Comparison of ENCODE assay signal across 8 cellular contexts in the genomic region with DNA sequence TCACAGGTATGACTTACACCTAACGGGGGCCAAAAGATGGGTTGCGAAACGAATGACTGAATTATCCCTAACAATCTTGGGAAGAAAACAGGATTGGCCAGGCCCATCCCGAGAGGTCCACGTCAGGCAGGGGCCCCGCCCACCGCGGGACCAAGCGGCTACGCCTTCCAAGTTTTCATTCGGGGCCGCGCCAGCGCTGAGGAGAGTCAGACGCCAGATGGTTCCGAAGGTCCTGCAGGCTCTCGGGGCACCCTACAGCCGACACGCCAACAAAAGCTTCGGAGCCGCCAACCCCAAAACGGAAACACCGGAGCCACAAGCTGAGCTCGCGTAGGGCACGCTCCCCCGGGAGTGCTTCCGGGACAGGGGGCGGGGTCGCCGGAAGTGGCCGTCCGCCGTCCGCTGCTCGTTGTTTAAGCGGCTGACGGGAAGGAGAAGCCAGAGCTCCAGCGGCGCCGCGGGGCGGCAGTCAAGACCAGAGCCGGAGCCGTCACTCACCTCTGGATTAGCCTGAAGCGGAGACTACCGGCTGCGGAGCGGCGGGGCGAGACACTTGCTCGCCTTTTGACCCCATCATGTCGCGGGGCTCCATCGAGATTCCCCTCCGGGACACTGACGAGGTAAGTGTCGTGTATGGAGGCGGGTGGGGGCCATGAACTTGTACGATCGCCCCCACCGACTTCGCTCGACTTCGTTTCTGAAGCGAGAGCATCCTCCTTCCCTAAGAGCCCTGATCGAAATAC. TPM values are rescaled to one million over a fixed set of nuclear protein-coding genes. Genes with fewer than 3 reads are reported as not detected.
DNase-seq lines count a peak whose midpoint lies in the region; FAIRE-seq and TF ChIP-seq lines count a peak whose summit lies in the region.

TSS of gene CTR9 (plus strand) at position 409 of the 743 bp plus-strand sequence. CDS start at position 576, 167 bp downstream.

- peak within 1 kb of the TSS; percentile 93 for H3K4me3 Mint-ChIP-seq in activated naive CD4-positive, alpha-beta T cell treated with anti-CD3 and anti-CD28 coated beads for 36 hours

- H3K36me3 ChIP-seq in GM06990 (ENCODE audit: control insufficient read depth, insufficient read depth, low read length) (peaks cover 2% of the 10 kb centered on the region; the same call in 1 of the 2 replicates), neutrophil (peaks cover 11% of the 10 kb centered on the region)

- peaks cover 14% of the 10 kb centered on the region for H3K4me1 Mint-ChIP-seq in activated naive CD4-positive, alpha-beta T cell treated with anti-CD3 and anti-CD28 coated beads for 36 hours (ENCODE audit: low read depth)

- no peaks in the 10 kb centered on the region for H3K27me3 ChIP-seq in GM06990 (replicated peaks; ENCODE audit: control insufficient read depth, insufficient read depth, low read length)
- no peaks in the 10 kb centered on the region for H3K27me3 ChIP-seq in neutrophil

- no peaks in the 10 kb centered on the region for H3K9me3 ChIP-seq in neutrophil

- intact Hi-C loops in activated naive CD4-positive, alpha-beta T cell treated with anti-CD3 and anti-CD28 coated beads for 36 hours (cut with micrococcal nuclease): loop anchor here (1.0 kb wide), 5 partner anchors 9 to 295 kb away; partner anchors contain the start of genes EIF4G2, RNF141 and ZBED5

- H3K27ac ChIP-seq in neutrophil: peak within 1 kb of the TSS; percentile 79

- peak within 1 kb of the TSS; percentile 78 for H3K4me3 ChIP-seq in GM06990 (replicated peaks; ENCODE audit: low read depth, low read length)
- H3K4me3 ChIP-seq in HFF-Myc (replicated peaks; ENCODE audit: low read depth, low read length): peak within 1 kb of the TSS; percentile 63
- H3K4me3 ChIP-seq in neutrophil (ENCODE audit: low read depth in 1 of 2, low read length in 1 of 2): peak within 1 kb of the TSS; percentile 84 to 85

- CTCF ChIA-PET in activated naive CD4-positive, alpha-beta T cell treated with anti-CD3 and anti-CD28 coated beads for 36 hours (lab: Charles Lee): interaction anchor here (0.5 to 1.1 kb wide), 4 partner anchors 18 to 177 kb away, joined by 3 to 4 read pairs (median 3); no protein-coding TSS in a partner anchor

- peaks cover 12% of the 10 kb centered on the region for H3K36me3 Mint-ChIP-seq in activated naive CD4-positive, alpha-beta T cell treated with anti-CD3 and anti-CD28 coated beads for 36 hours (ENCODE audit: low read depth)

- no peak for FAIRE-seq in frontal cortex (lab: Jason Lieb, UNC)

- DNase-seq in GM06990 (ENCODE audit: extremely low read depth, insufficient read length) (peak; percentile 97), HFF-Myc (ENCODE audit: extremely low read depth, low read depth) (peak; percentile 78), NAMALWA (ENCODE audit: low spot score) (peak; percentile 95), SK-N-DZ (ENCODE audit: low spot score) (peak; percentile 96), frontal cortex (ENCODE audit: low spot score in 2 of 2) (peak; percentile 66 to 81), superior temporal gyrus (ENCODE audit: extremely low spot score) (peak; percentile 93)
- DNase-seq in activated naive CD4-positive, alpha-beta T cell treated with anti-CD3 and anti-CD28 coated beads for 36 hours: peak; percentile 95

- peak within 1 kb of the TSS; percentile 87 for H3K27ac Mint-ChIP-seq in activated naive CD4-positive, alpha-beta T cell treated with anti-CD3 and anti-CD28 coated beads for 36 hours

- peaks cover 17% of the 10 kb centered on the region in 2 experiments for H3K4me1 ChIP-seq in neutrophil (ENCODE audit: control insufficient read depth in 1 of 2, insufficient read depth in 1 of 2, low read depth in 1 of 2, low read length in 1 of 2)

- TF ChIP-seq CTCF in GM06990 (IDR thresholded peaks at IDR 0.05; ENCODE audit: insufficient read depth, low read length, poor library complexity, severe bottlenecking) (peak; percentile 45), HFF-Myc (IDR thresholded peaks at IDR 0.05; ENCODE audit: low read depth, low read length, missing control alignments) (no peak), neutrophil (IDR thresholded peaks at IDR 0.05) (peak; percentile 53)

- H3K9me3 Mint-ChIP-seq in activated naive CD4-positive, alpha-beta T cell treated with anti-CD3 and anti-CD28 coated beads for 36 hours: no peaks in the 10 kb centered on the region

- no peaks in the 10 kb centered on the region for H3K27me3 Mint-ChIP-seq in activated naive CD4-positive, alpha-beta T cell treated with anti-CD3 and anti-CD28 coated beads for 36 hours (ENCODE audit: low read depth)

RNA-seq across cellular contexts. Expression of gene CTR9, which starts in this region (rescaled TPM):
- 13.2 and 16.4 TPM in 2 replicates for polyA plus RNA-seq in SK-N-DZ (2014; cell fraction: cytosol; rRNA removed)
- 9.6 and 19.8 TPM in 2 replicates for polyA plus RNA-seq in SK-N-DZ (2014; cell fraction: nucleus; rRNA removed)
- total RNA-seq in activated naive CD4-positive, alpha-beta T cell treated with anti-CD3 and anti-CD28 coated beads for 36 hours: 10 to 100 TPM; 28.7 to 29.7 TPM
- 39.9 TPM for total RNA-seq in frontal cortex

Comparison
In these comparisons a context has a peak if more than half of its experiments do, and no peak if none do; other contexts are left out.
1. Peak in every context shown above with its lines: DNase-seq, H3K4me3 ChIP-seq and H3K27ac ChIP-seq.